Comparison of ENCODE assay signal across 16 cellular contexts in genomic region chr4:85919488-85919887, GRCh38.
DNase-seq lines count a peak whose midpoint lies in the region; ATAC-seq, FAIRE-seq and TF ChIP-seq lines count a peak whose summit lies in the region.
"Had no signal": no experiment of that assay in that cellular context is flagged by ENCODE, and none has a peak within 500 bp of the region (broad histone marks: within the 10 kb centered on the region; RNA-seq: fewer than 3 reads in every experiment).

No MANE protein-coding gene starts in this region.

- H3K9me3 ChIP-seq in K562 (replicated peaks; ENCODE audit: control insufficient read depth, insufficient read depth, low read depth, low read length), result no peaks in the 10 kb centered on the region
- H3K9me3 ChIP-seq: Caco-2 had no signal

- BruUV-seq in K562 (replicated peaks; lab: Mats Ljungman, UMichigan), result no TSS peak

- in situ Hi-C loops in K562 (cut with MboI), result no loop called here

- no peak for TF ChIP-seq EP300 in K562 (IDR thresholded peaks at IDR 0.05; ENCODE audit: low read length)

- 29% methylated on average over 4 of the region's 4 CpGs for WGBS in K562 (ENCODE audit: insufficient coverage, low coverage, missing lambda C conversion rate)

- no peak overlapping the region for H3K4me2 ChIP-seq in K562 (ENCODE audit: insufficient read depth, low read length)
- H3K4me2 ChIP-seq: GM23338 had no signal

- H2AFZ ChIP-seq in K562 (ENCODE audit: low read depth, low read length), result no peak overlapping the region
- H2AFZ ChIP-seq: GM23338 had no signal

- FAIRE-seq in K562 (lab: Jason Lieb, UNC), result no peak
- FAIRE-seq: GM12892 had no signal

- POLR2A ChIA-PET in K562 (lab: Yijun Ruan, JAX), result no interaction called here

- TF ChIP-seq CTCF in K562 (IDR thresholded peaks at IDR 0.05 in 2 of 3, conservative IDR thresholded peaks at IDR 0.05 in 1 of 3; ENCODE audit: insufficient read depth in 2 of 3, low read depth in 1 of 3, low read length in 3 of 3), result no peak

- no peaks in the 10 kb centered on the region for H3K9me1 ChIP-seq in K562 (ENCODE audit: control insufficient read depth, insufficient read depth, low read length)

- no peaks in the 10 kb centered on the region for H4K20me1 ChIP-seq in K562 (replicated peaks; ENCODE audit: control insufficient read depth, insufficient read depth, low read length)

- H3K27me3 ChIP-seq in K562 (ENCODE audit: control insufficient read depth in 2 of 2, insufficient read depth in 2 of 2, low read length in 2 of 2), result no peaks in the 10 kb centered on the region

- no peak for TF ChIP-seq POLR2A in K562 (conservative IDR thresholded peaks at IDR 0.05)

- DNase-seq in NCI-H1105 treated with DMSO at 0.1 percent for 48 hours (lab: John Stamatoyannopoulos, UW) (peak; percentile 21), NCI-H1105 (lab: John Stamatoyannopoulos, UW) (no peak), NCI-H1417 (lab: John Stamatoyannopoulos, UW) (peak; percentile 10 to 88 (median 56)), NCI-H2227 (lab: John Stamatoyannopoulos, UW; ENCODE audit: unreplicated experiment) (peak; percentile 64), K562 (ENCODE audit: extremely low read depth in 1 of 4, low spot score in 3 of 4) (no peak), NCI-H446 treated with DMSO at 0.1 percent for 48 hours (lab: John Stamatoyannopoulos, UW) (no peak), Right ventricle myocardium inferior (ENCODE audit: missing footprints) (no peak), HuH-7.5 (ENCODE audit: low spot score) (no peak)
- DNase-seq: Caco-2; CD8-positive, alpha-beta T cell; DND-41; GDM1; H7 had no signal

- H3K36me3 ChIP-seq in K562 (ENCODE audit: control insufficient read depth, insufficient read depth, low read length), result no peaks in the 10 kb centered on the region

- no peaks in the 10 kb centered on the region for H3K79me2 ChIP-seq in K562 (ENCODE audit: control insufficient read depth, insufficient read depth, low read length)

- no peak for TF ChIP-seq RAD21 in K562 (CRISPR knock-in tag; conservative IDR thresholded peaks at IDR 0.05 in 1 of 2, IDR thresholded peaks at IDR 0.05 in 1 of 2)

- no peak overlapping the region for H3K27ac ChIP-seq in K562 (ENCODE audit: extremely low read depth, low read depth, low read length)
- H3K27ac ChIP-seq: 22Rv1 had no signal

- H3K4me1 ChIP-seq in K562 (replicated peaks in 1 of 2; ENCODE audit: control insufficient read depth in 2 of 2, insufficient read depth in 2 of 2, low read length in 2 of 2), result no peaks in the 10 kb centered on the region; a peak in 1 of 5 replicates

- H3K4me3 ChIP-seq in K562, result no peak overlapping the region
- H3K4me3 ChIP-seq: GM23338 had no signal

- CTCF ChIA-PET in K562 (lab: Yijun Ruan, JAX; ENCODE audit: low intra/inter-chr PET ratio), result no interaction called here

- no peak overlapping the region for H3K9ac ChIP-seq in K562 (ENCODE audit: insufficient read depth in 1 of 2, low read depth in 2 of 2, low read length in 2 of 2)

- no peak for ATAC-seq in K562
- no peak for ATAC-seq in Right ventricle myocardium inferior
- ATAC-seq: CD8-positive, alpha-beta T cell; GM23338 had no signal

- intact Hi-C loops in K562 (cut with micrococcal nuclease) (no loop called here), Right ventricle myocardium inferior (cut with DNase I) (no loop called here)

TF ChIP-seq in K562, 482 proteins besides CTCF, POLR2A, EP300 and RAD21:
- TF ChIP-seq PKNOX1 (IDR thresholded peaks at IDR 0.05) (peak; percentile 20; the same call in 1 of the 2 replicates), NR1H2 (CRISPR knock-in tag; IDR thresholded peaks at IDR 0.05) (no peak), NFE2 (IDR thresholded peaks at IDR 0.05; ENCODE audit: low read depth) (0 out of 2 replicates have a peak, but pooled peaks have one; percentile 11), KAT8 (IDR thresholded peaks at IDR 0.05; ENCODE audit: low read depth) (no peak), PBX2 (CRISPR knock-in tag; IDR thresholded peaks at IDR 0.05; ENCODE audit: low read depth) (no peak), PBX2 (tag; conservative IDR thresholded peaks at IDR 0.05; ENCODE audit: low read depth) (peak; percentile 31; the same call in 1 of the 2 replicates), HNRNPH1 (optimal IDR thresholded peaks at IDR 0.05; ENCODE audit: low read depth, low read length) (no peak)
TF ChIP-seq in K562: peak in this region for 3.

Comparison
In these comparisons a context has a peak if more than half of its experiments do, and no peak if none do; other contexts are left out.
1. DNase-seq: peak in NCI-H1105 treated with DMSO at 0.1 percent for 48 hours (single experiment), NCI-H1417 (3 of 3) and NCI-H2227 (single experiment); none in NCI-H1105 (single experiment), K562 (0 of 4), NCI-H446 treated with DMSO at 0.1 percent for 48 hours (single experiment), Right ventricle myocardium inferior (single experiment) and HuH-7.5 (single experiment).